Comparison of ENCODE assay signal across 1 cellular context in the genomic region with DNA sequence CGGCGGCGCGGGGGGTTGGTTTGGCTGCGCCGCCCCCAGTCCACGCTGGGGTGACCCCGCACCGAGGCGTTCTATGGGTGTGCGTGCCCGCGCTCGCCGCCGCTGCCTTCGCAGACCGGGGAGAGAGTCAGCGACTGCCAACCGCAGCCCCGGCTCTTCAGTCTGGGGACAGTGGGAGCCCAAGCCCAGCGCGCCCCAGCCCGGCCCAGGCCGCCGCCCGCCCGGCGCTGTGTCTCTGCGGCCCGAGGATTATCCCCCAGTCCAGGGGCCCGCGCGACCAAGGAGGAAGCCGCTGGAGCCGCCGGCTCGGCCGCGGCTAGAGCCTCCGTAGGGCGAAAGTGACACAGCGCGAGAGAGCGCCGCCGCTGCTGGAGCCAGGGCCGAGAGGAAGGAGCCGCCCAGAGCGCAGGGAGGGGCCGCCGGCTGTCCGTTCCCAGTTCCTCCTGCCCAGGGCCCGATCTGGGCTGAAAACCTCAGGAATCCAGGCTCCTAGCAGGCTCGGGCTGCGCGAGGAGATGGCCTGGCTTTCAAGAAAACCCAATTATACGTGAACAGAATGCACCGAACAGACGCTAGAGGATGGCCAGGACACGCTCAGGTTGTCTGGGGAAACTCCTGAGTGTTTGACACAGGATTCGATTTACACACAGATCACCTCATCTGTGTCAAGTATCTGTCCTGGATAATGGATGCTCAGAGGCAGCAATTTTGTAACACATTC.
TF ChIP-seq lines count a peak whose summit lies in the region.

No MANE protein-coding gene starts in this region.

TF ChIP-seq in K562, 482 proteins besides CTCF, POLR2A, EP300 and RAD21 (continued from another document):
- TF ChIP-seq, protein P1, sequence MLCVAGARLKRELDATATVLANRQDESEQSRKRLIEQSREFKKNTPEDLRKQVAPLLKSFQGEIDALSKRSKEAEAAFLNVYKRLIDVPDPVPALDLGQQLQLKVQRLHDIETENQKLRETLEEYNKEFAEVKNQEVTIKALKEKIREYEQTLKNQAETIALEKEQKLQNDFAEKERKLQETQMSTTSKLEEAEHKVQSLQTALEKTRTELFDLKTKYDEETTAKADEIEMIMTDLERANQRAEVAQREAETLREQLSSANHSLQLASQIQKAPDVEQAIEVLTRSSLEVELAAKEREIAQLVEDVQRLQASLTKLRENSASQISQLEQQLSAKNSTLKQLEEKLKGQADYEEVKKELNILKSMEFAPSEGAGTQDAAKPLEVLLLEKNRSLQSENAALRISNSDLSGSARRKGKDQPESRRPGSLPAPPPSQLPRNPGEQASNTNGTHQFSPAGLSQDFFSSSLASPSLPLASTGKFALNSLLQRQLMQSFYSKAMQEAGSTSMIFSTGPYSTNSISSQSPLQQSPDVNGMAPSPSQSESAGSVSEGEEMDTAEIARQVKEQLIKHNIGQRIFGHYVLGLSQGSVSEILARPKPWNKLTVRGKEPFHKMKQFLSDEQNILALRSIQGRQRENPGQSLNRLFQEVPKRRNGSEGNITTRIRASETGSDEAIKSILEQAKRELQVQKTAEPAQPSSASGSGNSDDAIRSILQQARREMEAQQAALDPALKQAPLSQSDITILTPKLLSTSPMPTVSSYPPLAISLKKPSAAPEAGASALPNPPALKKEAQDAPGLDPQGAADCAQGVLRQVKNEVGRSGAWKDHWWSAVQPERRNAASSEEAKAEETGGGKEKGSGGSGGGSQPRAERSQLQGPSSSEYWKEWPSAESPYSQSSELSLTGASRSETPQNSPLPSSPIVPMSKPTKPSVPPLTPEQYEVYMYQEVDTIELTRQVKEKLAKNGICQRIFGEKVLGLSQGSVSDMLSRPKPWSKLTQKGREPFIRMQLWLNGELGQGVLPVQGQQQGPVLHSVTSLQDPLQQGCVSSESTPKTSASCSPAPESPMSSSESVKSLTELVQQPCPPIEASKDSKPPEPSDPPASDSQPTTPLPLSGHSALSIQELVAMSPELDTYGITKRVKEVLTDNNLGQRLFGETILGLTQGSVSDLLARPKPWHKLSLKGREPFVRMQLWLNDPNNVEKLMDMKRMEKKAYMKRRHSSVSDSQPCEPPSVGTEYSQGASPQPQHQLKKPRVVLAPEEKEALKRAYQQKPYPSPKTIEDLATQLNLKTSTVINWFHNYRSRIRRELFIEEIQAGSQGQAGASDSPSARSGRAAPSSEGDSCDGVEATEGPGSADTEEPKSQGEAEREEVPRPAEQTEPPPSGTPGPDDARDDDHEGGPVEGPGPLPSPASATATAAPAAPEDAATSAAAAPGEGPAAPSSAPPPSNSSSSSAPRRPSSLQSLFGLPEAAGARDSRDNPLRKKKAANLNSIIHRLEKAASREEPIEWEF (CRISPR knock-in tag; IDR thresholded peaks at IDR 0.05): no peak
- TF ChIP-seq MAZ (CRISPR knock-in tag; conservative IDR thresholded peaks at IDR 0.05 in 1 of 2, IDR thresholded peaks at IDR 0.05 in 1 of 2): peak in 1 of 2 experiments; percentile 25; a peak in 1 of 4 replicates
- TF ChIP-seq MEIS2 (IDR thresholded peaks at IDR 0.05; ENCODE audit: partially characterized antibody): no peak
- TF ChIP-seq TBP (optimal IDR thresholded peaks at IDR 0.05; ENCODE audit: low read depth, low read length): peak; percentile 16
- no peak for TF ChIP-seq ZFP30 (CRISPR knock-in tag; IDR thresholded peaks at IDR 0.05; ENCODE audit: borderline replicate concordance)
- TF ChIP-seq, protein P2, sequence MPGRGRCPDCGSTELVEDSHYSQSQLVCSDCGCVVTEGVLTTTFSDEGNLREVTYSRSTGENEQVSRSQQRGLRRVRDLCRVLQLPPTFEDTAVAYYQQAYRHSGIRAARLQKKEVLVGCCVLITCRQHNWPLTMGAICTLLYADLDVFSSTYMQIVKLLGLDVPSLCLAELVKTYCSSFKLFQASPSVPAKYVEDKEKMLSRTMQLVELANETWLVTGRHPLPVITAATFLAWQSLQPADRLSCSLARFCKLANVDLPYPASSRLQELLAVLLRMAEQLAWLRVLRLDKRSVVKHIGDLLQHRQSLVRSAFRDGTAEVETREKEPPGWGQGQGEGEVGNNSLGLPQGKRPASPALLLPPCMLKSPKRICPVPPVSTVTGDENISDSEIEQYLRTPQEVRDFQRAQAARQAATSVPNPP (IDR thresholded peaks at IDR 0.05; ENCODE audit: borderline replicate concordance, insufficient read depth, insufficient read length): no peak
- no peak for TF ChIP-seq SETDB1 (IDR thresholded peaks at IDR 0.05; ENCODE audit: low read length)
- TF ChIP-seq NRF1 (conservative IDR thresholded peaks at IDR 0.05 in 1 of 2, IDR thresholded peaks at IDR 0.05 in 1 of 2): peak; percentile 58 to 63; a peak in 3 of 4 replicates
- TF ChIP-seq MAFF (IDR thresholded peaks at IDR 0.05; ENCODE audit: low read length): no peak
- no peak for TF ChIP-seq CREM (IDR thresholded peaks at IDR 0.05; ENCODE audit: low read depth)
- peak; percentile 6 for TF ChIP-seq KDM5B (IDR thresholded peaks at IDR 0.05; ENCODE audit: insufficient replicate concordance, low read depth, low read length)
- TF ChIP-seq ETV5 (CRISPR knock-in tag; IDR thresholded peaks at IDR 0.05; ENCODE audit: low read depth): no peak
- TF ChIP-seq, protein P3, sequence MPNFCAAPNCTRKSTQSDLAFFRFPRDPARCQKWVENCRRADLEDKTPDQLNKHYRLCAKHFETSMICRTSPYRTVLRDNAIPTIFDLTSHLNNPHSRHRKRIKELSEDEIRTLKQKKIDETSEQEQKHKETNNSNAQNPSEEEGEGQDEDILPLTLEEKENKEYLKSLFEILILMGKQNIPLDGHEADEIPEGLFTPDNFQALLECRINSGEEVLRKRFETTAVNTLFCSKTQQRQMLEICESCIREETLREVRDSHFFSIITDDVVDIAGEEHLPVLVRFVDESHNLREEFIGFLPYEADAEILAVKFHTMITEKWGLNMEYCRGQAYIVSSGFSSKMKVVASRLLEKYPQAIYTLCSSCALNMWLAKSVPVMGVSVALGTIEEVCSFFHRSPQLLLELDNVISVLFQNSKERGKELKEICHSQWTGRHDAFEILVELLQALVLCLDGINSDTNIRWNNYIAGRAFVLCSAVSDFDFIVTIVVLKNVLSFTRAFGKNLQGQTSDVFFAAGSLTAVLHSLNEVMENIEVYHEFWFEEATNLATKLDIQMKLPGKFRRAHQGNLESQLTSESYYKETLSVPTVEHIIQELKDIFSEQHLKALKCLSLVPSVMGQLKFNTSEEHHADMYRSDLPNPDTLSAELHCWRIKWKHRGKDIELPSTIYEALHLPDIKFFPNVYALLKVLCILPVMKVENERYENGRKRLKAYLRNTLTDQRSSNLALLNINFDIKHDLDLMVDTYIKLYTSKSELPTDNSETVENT (CRISPR knock-in tag; IDR thresholded peaks at IDR 0.05): peak; percentile 7; the same call in 1 of the 2 replicates
- 0 out of 2 replicates have a peak, but pooled peaks have one; percentile 46 for TF ChIP-seq GATAD2A (IDR thresholded peaks at IDR 0.05)
